Comparison of ENCODE assay signal across 9 cellular contexts in genomic region chr15:94206463-94207167, GRCh38. TPM values are rescaled to one million over a fixed set of nuclear protein-coding genes. Genes with fewer than 3 reads are reported as not detected.
DNase-seq lines count a peak whose midpoint lies in the region; ATAC-seq and TF ChIP-seq lines count a peak whose summit lies in the region.
"Had no signal": no experiment of that assay in that cellular context is flagged by ENCODE, and none has a peak within 500 bp of the region (broad histone marks: within the 10 kb centered on the region; RNA-seq: fewer than 3 reads in every experiment).

No MANE protein-coding gene starts in this region.

- H3K9me3 Mint-ChIP-seq in glutamatergic neuron (ENCODE audit: unreplicated experiment) = no peaks in the 10 kb centered on the region
- H3K9me3 Mint-ChIP-seq: type B pancreatic cell had no signal

- no peak overlapping the region for H3K27ac Mint-ChIP-seq in glutamatergic neuron (ENCODE audit: unreplicated experiment)
- H3K27ac Mint-ChIP-seq: type B pancreatic cell had no signal

- peak; percentile 86 to 87 for ATAC-seq in activated CD4-positive, CD25-positive, alpha-beta regulatory T cell treated with anti-CD3 and anti-CD28 coated beads, Interleukin-2, amount 50 U/mL, for 24 hours

- WGBS in ovary, 3 donors = 74 to 83% (median 82%) methylated on average over 11 of the region's 11 CpGs

- no peaks in the 10 kb centered on the region for H3K4me1 ChIP-seq in ovary (ENCODE audit: insufficient read depth)

- in situ Hi-C loops in astrocyte of the cerebellum (cut with HindIII; ENCODE audit: low sequenced_read_pairs) = no loop called here

- no peak for TF ChIP-seq POLR2A in NB4 (IDR thresholded peaks at IDR 0.05; ENCODE audit: extremely low read depth, insufficient read length)
- TF ChIP-seq POLR2A in ovary (IDR thresholded peaks at IDR 0.05) = no peak

- no peaks in the 10 kb centered on the region for H3K9me3 ChIP-seq in ovary

- H3K4me3 Mint-ChIP-seq in glutamatergic neuron (ENCODE audit: unreplicated experiment) = no peak overlapping the region
- H3K4me3 Mint-ChIP-seq: type B pancreatic cell had no signal

- H3K27ac ChIP-seq in ovary = no peak overlapping the region

- no peak for DNase-seq in activated CD4-positive, CD25-positive, alpha-beta regulatory T cell treated with anti-CD3 and anti-CD28 coated beads, Interleukin-2, amount 50 U/mL, for 72 hours
- DNase-seq in NB4 (ENCODE audit: low read depth) = peak; percentile 99
- DNase-seq in astrocyte of the cerebellum (ENCODE audit: low read depth) = peak; percentile 42
- DNase-seq in stimulated activated CD8-positive, alpha-beta memory T cell treated with anti-CD3 and anti-CD28 coated beads, Interleukin-12 subunit alpha, Interleukin-12 subunit beta, amount 100 ng/mL, for 24 hours (ENCODE audit: extremely low read depth) = peak; percentile 5
- no peak for DNase-seq in ovary
- no peak for DNase-seq in activated gamma-delta T cell treated with Interleukin-2 at 50 U/mL for 16 hours
- no peak for DNase-seq in glutamatergic neuron

- H3K27me3 ChIP-seq in ovary = no peaks in the 10 kb centered on the region

- H3K27me3 Mint-ChIP-seq in glutamatergic neuron (ENCODE audit: unreplicated experiment) = peaks cover 1% of the 10 kb centered on the region

- no peak for TF ChIP-seq CTCF in NB4 (IDR thresholded peaks at IDR 0.05; ENCODE audit: low read depth, low read length)
- no peak for TF ChIP-seq CTCF in astrocyte of the cerebellum (IDR thresholded peaks at IDR 0.05; ENCODE audit: low read depth, low read length, missing control alignments)
- TF ChIP-seq CTCF in ovary (IDR thresholded peaks at IDR 0.05) = no peak
- TF ChIP-seq CTCF in glutamatergic neuron (IDR thresholded peaks at IDR 0.05; ENCODE audit: partially characterized antibody, unreplicated experiment) = no peak

- no peaks in the 10 kb centered on the region for H3K36me3 Mint-ChIP-seq in glutamatergic neuron (ENCODE audit: unreplicated experiment)
- H3K36me3 Mint-ChIP-seq: type B pancreatic cell had no signal

- intact Hi-C loops in ovary (cut with DNase I) = no loop called here

- no peak for TF ChIP-seq EP300 in ovary (IDR thresholded peaks at IDR 0.05)

- peak overlapping the region; percentile 12 for H3K4me3 ChIP-seq in NB4 (ENCODE audit: low read depth, low read length)
- no peak overlapping the region for H3K4me3 ChIP-seq in astrocyte of the cerebellum (ENCODE audit: low read depth, low read length)
- H3K4me3 ChIP-seq in ovary = no peak overlapping the region

- no peaks in the 10 kb centered on the region for H3K36me3 ChIP-seq in ovary

- H3K4me1 Mint-ChIP-seq in glutamatergic neuron (ENCODE audit: low read depth, unreplicated experiment) = no peaks in the 10 kb centered on the region

RNA-seq across cellular contexts. Expression of gene MCTP2, which starts 24.7 kb away (rescaled TPM):
- 10 to 100 TPM in 1 of 7 donors, 1 to 10 TPM in 5, under 1 TPM in 1; 0.71 to 44.5 (median 6.0) TPM for total RNA-seq in ovary
- polyA plus RNA-seq in ovary = 1 to 10 TPM in 1 of 2 donors, under 1 TPM in 1; 0.86 to 2.0 TPM
- 0.44 TPM for total RNA-seq in glutamatergic neuron (ENCODE audit: unreplicated experiment)

Comparison
In these comparisons a context has a peak if more than half of its experiments do, and no peak if none do; other contexts are left out.
1. DNase-seq: peak in NB4 (single experiment), astrocyte of the cerebellum (single experiment) and stimulated activated CD8-positive, alpha-beta memory T cell treated with anti-CD3 and anti-CD28 coated beads, Interleukin-12 subunit alpha, Interleukin-12 subunit beta, amount 100 ng/mL, for 24 hours (single experiment); none in activated CD4-positive, CD25-positive, alpha-beta regulatory T cell treated with anti-CD3 and anti-CD28 coated beads, Interleukin-2, amount 50 U/mL, for 72 hours (single experiment), ovary (0 of 5), activated gamma-delta T cell treated with Interleukin-2 at 50 U/mL for 16 hours (single experiment) and glutamatergic neuron (single experiment).